Comparison of ENCODE assay signal across 1 cellular context in the genomic region with DNA sequence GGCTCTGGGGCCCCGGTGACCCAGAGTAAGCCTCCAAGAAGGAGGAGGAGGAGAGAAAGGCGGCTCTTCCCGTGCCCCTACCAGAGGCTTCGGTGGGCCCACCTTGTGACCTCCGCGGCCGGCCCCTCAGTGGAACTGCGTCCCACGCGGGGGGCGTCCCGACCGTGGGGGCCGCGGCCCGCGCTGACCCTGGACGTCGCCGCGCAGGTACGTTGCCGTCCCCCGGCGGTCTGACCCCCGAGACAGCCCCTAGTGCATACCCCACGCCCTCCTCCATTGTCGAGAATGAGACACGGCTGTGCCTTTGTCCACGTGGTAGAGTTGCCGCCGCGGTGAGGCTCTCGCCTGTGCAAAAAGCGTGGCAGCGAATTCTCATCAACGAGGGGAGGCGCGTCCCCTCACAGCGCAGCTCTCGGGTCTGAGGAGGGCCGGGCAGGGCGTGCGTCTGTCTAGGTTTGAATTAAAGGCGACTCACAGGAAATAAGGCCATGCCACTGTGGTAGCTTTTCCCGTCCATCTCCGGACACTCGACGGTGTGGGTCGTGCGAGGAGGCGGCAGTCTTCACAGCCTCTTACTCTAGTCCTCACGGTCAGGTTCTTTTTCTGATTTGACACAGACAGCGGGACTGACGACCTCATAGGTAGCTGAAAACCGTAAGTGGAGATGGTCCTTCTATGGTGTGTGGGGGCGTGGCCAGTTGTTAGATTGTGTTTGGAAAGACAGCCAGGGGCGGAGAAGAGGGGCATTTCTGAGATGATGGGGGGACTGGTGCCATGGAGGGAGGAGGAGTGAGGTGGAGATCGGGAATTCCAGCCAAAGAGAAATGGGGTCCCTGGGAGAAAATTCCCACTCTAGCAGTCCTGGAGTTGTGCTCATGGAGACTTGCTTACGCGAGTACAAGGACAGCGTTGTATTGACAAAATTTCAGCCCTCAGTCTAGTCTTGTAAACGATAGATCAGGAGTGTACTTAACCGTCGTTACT.
TF ChIP-seq lines count a peak whose summit lies in the region.

No MANE protein-coding gene starts in this region.

TF ChIP-seq in HepG2, 621 proteins besides CTCF, POLR2A, EP300 and RAD21 (continued from another document):
- TF ChIP-seq, protein P1, sequence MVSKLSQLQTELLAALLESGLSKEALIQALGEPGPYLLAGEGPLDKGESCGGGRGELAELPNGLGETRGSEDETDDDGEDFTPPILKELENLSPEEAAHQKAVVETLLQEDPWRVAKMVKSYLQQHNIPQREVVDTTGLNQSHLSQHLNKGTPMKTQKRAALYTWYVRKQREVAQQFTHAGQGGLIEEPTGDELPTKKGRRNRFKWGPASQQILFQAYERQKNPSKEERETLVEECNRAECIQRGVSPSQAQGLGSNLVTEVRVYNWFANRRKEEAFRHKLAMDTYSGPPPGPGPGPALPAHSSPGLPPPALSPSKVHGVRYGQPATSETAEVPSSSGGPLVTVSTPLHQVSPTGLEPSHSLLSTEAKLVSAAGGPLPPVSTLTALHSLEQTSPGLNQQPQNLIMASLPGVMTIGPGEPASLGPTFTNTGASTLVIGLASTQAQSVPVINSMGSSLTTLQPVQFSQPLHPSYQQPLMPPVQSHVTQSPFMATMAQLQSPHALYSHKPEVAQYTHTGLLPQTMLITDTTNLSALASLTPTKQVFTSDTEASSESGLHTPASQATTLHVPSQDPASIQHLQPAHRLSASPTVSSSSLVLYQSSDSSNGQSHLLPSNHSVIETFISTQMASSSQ (IDR thresholded peaks at IDR 0.05; ENCODE audit: low read depth), result no peak
- TF ChIP-seq, protein P1 (CRISPR knock-in tag; IDR thresholded peaks at IDR 0.05; ENCODE audit: borderline replicate concordance), result peak; percentile 38; the same call in 1 of the 2 replicates
- TF ChIP-seq, protein P2, sequence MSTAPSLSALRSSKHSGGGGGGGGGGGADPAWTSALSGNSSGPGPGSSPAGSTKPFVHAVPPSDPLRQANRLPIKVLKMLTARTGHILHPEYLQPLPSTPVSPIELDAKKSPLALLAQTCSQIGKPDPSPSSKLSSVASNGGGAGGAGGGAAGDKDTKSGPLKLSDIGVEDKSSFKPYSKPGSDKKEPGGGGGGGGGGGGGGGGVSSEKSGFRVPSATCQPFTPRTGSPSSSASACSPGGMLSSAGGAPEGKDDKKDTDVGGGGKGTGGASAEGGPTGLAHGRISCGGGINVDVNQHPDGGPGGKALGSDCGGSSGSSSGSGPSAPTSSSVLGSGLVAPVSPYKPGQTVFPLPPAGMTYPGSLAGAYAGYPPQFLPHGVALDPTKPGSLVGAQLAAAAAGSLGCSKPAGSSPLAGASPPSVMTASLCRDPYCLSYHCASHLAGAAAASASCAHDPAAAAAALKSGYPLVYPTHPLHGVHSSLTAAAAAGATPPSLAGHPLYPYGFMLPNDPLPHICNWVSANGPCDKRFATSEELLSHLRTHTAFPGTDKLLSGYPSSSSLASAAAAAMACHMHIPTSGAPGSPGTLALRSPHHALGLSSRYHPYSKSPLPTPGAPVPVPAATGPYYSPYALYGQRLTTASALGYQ (CRISPR knock-in tag; IDR thresholded peaks at IDR 0.05), result peak; percentile 30; the same call in 1 of the 2 replicates
- TF ChIP-seq FOXK2 (IDR thresholded peaks at IDR 0.05) (0 out of 2 replicates have a peak, but pooled peaks have one; percentile 6), ARID2 (CRISPR knock-in tag; IDR thresholded peaks at IDR 0.05; ENCODE audit: borderline replicate concordance) (peak; percentile 70; the same call in 1 of the 2 replicates), ZNF768 (CRISPR knock-in tag; IDR thresholded peaks at IDR 0.05) (peak; percentile 62; the same call in 1 of the 2 replicates), ZNF550 (CRISPR knock-in tag; IDR thresholded peaks at IDR 0.05; ENCODE audit: borderline replicate concordance) (0 out of 2 replicates have a peak, but pooled peaks have one; percentile 29), ZNF558 (CRISPR knock-in tag; IDR thresholded peaks at IDR 0.05; ENCODE audit: borderline replicate concordance) (peak; percentile 93; the same call in 1 of the 2 replicates), ZNF737 (CRISPR knock-in tag; IDR thresholded peaks at IDR 0.05; ENCODE audit: borderline replicate concordance) (0 out of 2 replicates have a peak, but pooled peaks have one; percentile 67), TFDP1 (CRISPR knock-in tag; IDR thresholded peaks at IDR 0.05; ENCODE audit: borderline replicate concordance) (peak; percentile 33; the same call in 1 of the 2 replicates), ZNF782 (CRISPR knock-in tag; IDR thresholded peaks at IDR 0.05; ENCODE audit: borderline replicate concordance) (peak; percentile 85; the same call in 1 of the 2 replicates), GZF1 (CRISPR knock-in tag; IDR thresholded peaks at IDR 0.05) (peak; percentile 82; the same call in 1 of the 2 replicates), TEAD2 (CRISPR knock-in tag; IDR thresholded peaks at IDR 0.05) (0 out of 2 replicates have a peak, but pooled peaks have one; percentile 37)
- TF ChIP-seq, protein P3, sequence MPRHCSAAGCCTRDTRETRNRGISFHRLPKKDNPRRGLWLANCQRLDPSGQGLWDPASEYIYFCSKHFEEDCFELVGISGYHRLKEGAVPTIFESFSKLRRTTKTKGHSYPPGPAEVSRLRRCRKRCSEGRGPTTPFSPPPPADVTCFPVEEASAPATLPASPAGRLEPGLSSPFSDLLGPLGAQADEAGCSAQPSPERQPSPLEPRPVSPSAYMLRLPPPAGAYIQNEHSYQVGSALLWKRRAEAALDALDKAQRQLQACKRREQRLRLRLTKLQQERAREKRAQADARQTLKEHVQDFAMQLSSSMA (CRISPR knock-in tag; IDR thresholded peaks at IDR 0.05), result 0 out of 2 replicates have a peak, but pooled peaks have one; percentile 99
